Comparison of ENCODE assay signal across 10 cellular contexts in the genomic region with DNA sequence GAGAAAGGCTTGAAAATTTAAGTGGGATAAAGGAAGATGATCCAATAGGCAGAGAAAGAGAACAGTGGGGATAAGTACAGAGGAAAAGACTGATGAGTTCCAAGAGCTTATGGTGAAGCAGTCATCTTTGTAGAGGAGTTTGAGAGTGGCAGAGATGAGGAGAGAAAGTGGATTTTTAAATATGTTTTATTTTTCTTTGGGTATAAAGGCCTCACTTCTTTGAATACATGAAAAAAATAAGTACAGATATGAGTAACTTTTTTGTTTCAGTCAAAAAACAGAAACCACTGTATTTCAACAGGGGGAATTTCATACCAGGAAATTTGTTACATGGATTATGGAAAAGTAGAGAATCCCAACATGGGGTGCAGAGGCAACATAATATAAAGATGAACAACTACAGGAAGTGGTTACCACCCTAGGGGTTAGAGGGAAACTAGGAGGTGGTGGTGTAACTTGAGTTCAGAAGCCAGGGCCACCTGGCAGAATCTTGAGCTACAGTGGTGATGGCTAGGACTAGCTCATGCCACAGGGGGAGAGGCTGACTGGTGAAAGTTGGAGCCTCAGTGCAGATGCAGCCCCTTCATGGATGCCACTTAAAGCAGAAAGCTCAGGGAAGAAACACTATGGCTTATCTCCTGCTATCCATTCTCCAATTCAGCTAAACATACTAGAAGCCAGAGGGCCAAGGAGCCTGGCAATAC. TPM values are rescaled to one million over a fixed set of nuclear protein-coding genes. Genes with fewer than 3 reads are reported as not detected.
DNase-seq lines count a peak whose midpoint lies in the region; ATAC-seq lines count a peak whose summit lies in the region.
"Had no signal": no experiment of that assay in that cellular context is flagged by ENCODE, and none has a peak within 500 bp of the region (broad histone marks: within the 10 kb centered on the region; RNA-seq: fewer than 3 reads in every experiment).

No MANE protein-coding gene starts in this region.

- no peaks in the 10 kb centered on the region for H3K9me3 Mint-ChIP-seq in immature natural killer cell

- H3K27ac Mint-ChIP-seq in immature natural killer cell: peak overlapping the region in 4 of 6 donors; percentile 1 to 15 (median 8)

- peaks cover 0 to 4% (median 0%) of the 10 kb centered on the region in 3 donors for H3K27me3 Mint-ChIP-seq in immature natural killer cell (ENCODE audit: low read depth in 3 of 3)

- peak overlapping the region; percentile 20 to 60 (median 44) for H3K4me3 Mint-ChIP-seq in immature natural killer cell

- intact Hi-C loops in posterior vena cava (cut with DNase I): no loop called here

- H3K36me3 Mint-ChIP-seq in immature natural killer cell: no peaks in the 10 kb centered on the region

- H3K4me1 Mint-ChIP-seq in immature natural killer cell: peaks cover 23% of the 10 kb centered on the region in 2 donors

- peak; percentile 67 for ATAC-seq in GM18858 (IDR thresholded peaks at IDR 0.05; ENCODE audit: unreplicated experiment)
- ATAC-seq in GM21528 (IDR thresholded peaks at IDR 0.05; ENCODE audit: low FRiP score, unreplicated experiment): peak; percentile 86
- peak; percentile 64 for ATAC-seq in HG03521 (IDR thresholded peaks at IDR 0.05; ENCODE audit: unreplicated experiment)
- ATAC-seq in activated CD4-positive, CD25-positive, alpha-beta regulatory T cell treated with anti-CD3 and anti-CD28 coated beads, Interleukin-2, amount 50 U/mL, for 24 hours: no peak
- ATAC-seq: gastroesophageal sphincter had no signal

- DNase-seq in immature natural killer cell (no peak), posterior vena cava (ENCODE audit: low spot score) (no peak)
- DNase-seq in activated CD8-positive, alpha-beta memory T cell treated with anti-CD3 and anti-CD28 coated beads for 24 hours: no peak
- DNase-seq: aorta, SHP77 treated with DMSO at 0.1 percent for 48 hours had no signal

RNA-seq across cellular contexts. Expression of a gene that starts 3.4 kb away (rescaled TPM):
- polyA plus RNA-seq in immature natural killer cell: 1 to 10 TPM; 1.2 to 4.0 (median 2.3) TPM
- total RNA-seq in posterior vena cava: 10 to 100 TPM; 31.4 to 67.5 TPM

Comparison
In these comparisons a context has a peak if more than half of its experiments do, and no peak if none do; other contexts are left out.
1. ATAC-seq: peak in GM18858 (single experiment), GM21528 (single experiment) and HG03521 (single experiment); none in activated CD4-positive, CD25-positive, alpha-beta regulatory T cell treated with anti-CD3 and anti-CD28 coated beads, Interleukin-2, amount 50 U/mL, for 24 hours (0 of 2).